In the genomic region with DNA sequence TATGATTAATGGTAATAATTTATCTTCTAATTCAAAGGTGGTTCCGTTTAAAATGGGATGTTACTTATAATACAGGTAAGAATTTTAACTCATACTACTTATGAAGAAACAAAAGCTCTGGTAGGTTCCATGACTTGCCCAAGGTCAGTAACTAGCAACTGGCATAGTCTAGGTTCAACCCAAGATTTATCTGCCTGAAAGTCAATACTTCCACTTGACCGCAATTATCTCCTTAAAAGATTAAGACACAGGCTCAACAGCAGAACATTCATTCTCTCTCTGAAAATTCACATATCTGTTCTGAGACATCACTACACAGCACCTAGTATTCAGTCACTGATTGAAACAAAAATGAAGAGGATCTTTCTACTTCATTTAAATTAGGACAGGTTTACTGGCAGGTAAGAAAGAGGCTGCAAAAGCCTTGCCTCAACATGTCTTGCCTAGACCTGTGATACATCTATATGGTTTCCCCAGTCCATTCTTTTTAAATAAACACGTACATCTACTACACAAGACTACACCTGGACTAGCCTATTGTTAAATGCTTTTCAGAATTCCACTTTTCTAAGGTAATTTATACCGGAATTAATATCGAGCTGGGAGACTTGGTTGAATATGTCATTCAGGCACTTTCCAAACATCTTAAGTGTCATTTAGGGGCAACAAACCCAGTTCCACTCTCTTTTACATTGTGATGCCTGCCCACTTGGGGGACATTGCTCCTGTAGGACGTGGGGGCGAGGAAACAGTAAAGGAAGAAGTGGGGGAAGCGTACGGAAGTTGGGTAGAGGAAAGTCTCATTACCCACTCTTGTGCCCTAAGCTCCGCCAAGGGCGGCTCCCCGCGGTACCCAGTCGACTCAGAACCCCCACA, we compare ENCODE assay signal across 8 cellular contexts. TPM values are rescaled to one million over a fixed set of nuclear protein-coding genes. Genes with fewer than 3 reads are reported as not detected.
A peak's percentile ranks its signal among the peaks of the same experiment; 100 is the strongest.
DNase-seq lines count a peak whose midpoint lies in the region; ATAC-seq and TF ChIP-seq lines count a peak whose summit lies in the region.

No MANE protein-coding gene starts in this region.

- H3K27me3 Mint-ChIP-seq in Calu3 (ENCODE audit: unreplicated experiment) (no peaks in the 10 kb centered on the region), activated B cell treated with CpG ODN at 0.5 μM for 24 hours (no peaks in the 10 kb centered on the region)

- H3K36me3 Mint-ChIP-seq in Calu3 (ENCODE audit: insufficient read depth, unreplicated experiment) (peaks cover 21% of the 10 kb centered on the region), activated B cell treated with CpG ODN at 0.5 μM for 24 hours (ENCODE audit: low read depth) (peaks cover 7% of the 10 kb centered on the region)

- DNase-seq in Calu3 (no peak), activated B cell treated with CpG ODN at 0.5 μM for 24 hours (no peak), fibroblast of villous mesenchyme (ENCODE audit: low read depth) (no peak), retina (peak; percentile 4), DMS153 treated with DMSO at 0.1 percent for 48 hours (lab: John Stamatoyannopoulos, UW; ENCODE audit: unreplicated experiment) (no peak), AG08395 (ENCODE audit: low spot score) (no peak), NCI-H2196 treated with DMSO at 0.1 percent for 48 hours (lab: John Stamatoyannopoulos, UW; ENCODE audit: unreplicated experiment) (no peak)

- POLR2A ChIA-PET in activated B cell treated with CpG ODN at 0.5 μM for 24 hours (lab: Charles Lee): interaction anchor here (2.1 to 2.2 kb wide), 2 partner anchors 33 to 193 kb away, joined by 6 to 16 read pairs; partner anchors contain the start of genes PPIB and TRIP4

- H3K9me3 Mint-ChIP-seq in Calu3 (ENCODE audit: low read depth, unreplicated experiment): no peaks in the 10 kb centered on the region
- no peaks in the 10 kb centered on the region for H3K9me3 Mint-ChIP-seq in activated B cell treated with CpG ODN at 0.5 μM for 24 hours

- peak overlapping the region; percentile 95 for H3K4me3 Mint-ChIP-seq in Calu3 (ENCODE audit: low read depth, unreplicated experiment)
- H3K4me3 Mint-ChIP-seq in activated B cell treated with CpG ODN at 0.5 μM for 24 hours: peak overlapping the region; percentile 87

- peak; percentile 5 for ATAC-seq in HG03439 (IDR thresholded peaks at IDR 0.05; ENCODE audit: unreplicated experiment)
- ATAC-seq in activated B cell treated with CpG ODN at 0.5 μM for 24 hours (ENCODE audit: low read depth): no peak

- peaks cover 16% of the 10 kb centered on the region for H3K4me1 Mint-ChIP-seq in Calu3 (ENCODE audit: low read depth, unreplicated experiment)
- H3K4me1 Mint-ChIP-seq in activated B cell treated with CpG ODN at 0.5 μM for 24 hours: peaks cover 17% of the 10 kb centered on the region

- H3K27ac Mint-ChIP-seq in Calu3 (ENCODE audit: unreplicated experiment) (peak overlapping the region; percentile 80), activated B cell treated with CpG ODN at 0.5 μM for 24 hours (peak overlapping the region; percentile 80)

- peak overlapping the region; percentile 77 for H3K4me3 ChIP-seq in fibroblast of villous mesenchyme (ENCODE audit: low read depth, low read length)

- no peak for TF ChIP-seq CTCF in Calu3 (IDR thresholded peaks at IDR 0.05; ENCODE audit: unreplicated experiment)
- no peak for TF ChIP-seq CTCF in activated B cell treated with CpG ODN at 0.5 μM for 24 hours (IDR thresholded peaks at IDR 0.05)
- no peak for TF ChIP-seq CTCF in fibroblast of villous mesenchyme (IDR thresholded peaks at IDR 0.05; ENCODE audit: insufficient read depth, low read depth, low read length)

- BruUV-seq in Calu3 (replicated peaks; lab: Mats Ljungman, UMichigan): TSS peak; percentile 43

- CTCF ChIA-PET in Calu3 (lab: Charles Lee): interaction anchor here (0.6 to 1.5 kb wide), 4 partner anchors 107 to 279 kb away, joined by 3 to 4 read pairs (median 3); no protein-coding TSS in a partner anchor
- CTCF ChIA-PET in activated B cell treated with CpG ODN at 0.5 μM for 24 hours (lab: Charles Lee): no interaction called here

- intact Hi-C loops in Calu3 (cut with micrococcal nuclease; ENCODE audit: unreplicated experiment) (no loop called here), activated B cell treated with CpG ODN at 0.5 μM for 24 hours (cut with micrococcal nuclease) (no loop called here)

RNA-seq across cellular contexts. Expression of gene CSNK1G1, which starts 1.1 kb away (rescaled TPM):
- total RNA-seq in Calu3 (2022) (23.9 and 26.7 TPM in 2 replicates), activated B cell treated with CpG ODN at 0.5 μM for 24 hours (26.1 and 26.6 TPM in 2 replicates), fibroblast of villous mesenchyme (33.2 and 37.6 TPM in 2 replicates)

RNA-seq across cellular contexts. Expression of gene PCLAF, which starts 26.3 kb away (rescaled TPM):
- total RNA-seq in Calu3 (2022) (53.0 and 55.8 TPM in 2 replicates), activated B cell treated with CpG ODN at 0.5 μM for 24 hours (2.0 and 3.9 TPM in 2 replicates), fibroblast of villous mesenchyme (30.7 and 36.7 TPM in 2 replicates)

RNA-seq across cellular contexts. Expression of gene TRIP4, which starts 32.7 kb away (rescaled TPM):
- 28.5 and 30.1 TPM in 2 replicates for total RNA-seq in Calu3 (2022)
- 26.3 and 35.0 TPM in 2 replicates for total RNA-seq in activated B cell treated with CpG ODN at 0.5 μM for 24 hours
- total RNA-seq in fibroblast of villous mesenchyme: 10.8 and 11.6 TPM in 2 replicates
